Comparison of ENCODE assay signal across 10 cellular contexts in genomic region chr5:67006152-67006848, GRCh38.
DNase-seq lines count a peak whose midpoint lies in the region; ATAC-seq and TF ChIP-seq lines count a peak whose summit lies in the region.
"Had no signal": no experiment of that assay in that cellular context is flagged by ENCODE, and none has a peak within 500 bp of the region (broad histone marks: within the 10 kb centered on the region; RNA-seq: fewer than 3 reads in every experiment).

No MANE protein-coding gene starts in this region.

- H3K27ac Mint-ChIP-seq in CD8-positive, alpha-beta T cell = peak overlapping the region; percentile 98

- TF ChIP-seq CTCF in CD8-positive, alpha-beta T cell (IDR thresholded peaks at IDR 0.05) = no peak
- TF ChIP-seq CTCF in Loucy (conservative IDR thresholded peaks at IDR 0.05; ENCODE audit: low read length) (no peak), ovary (IDR thresholded peaks at IDR 0.05) (no peak), WERI-Rb-1 (IDR thresholded peaks at IDR 0.05; ENCODE audit: low read depth, low read length) (no peak)

- no peaks in the 10 kb centered on the region for H3K9me2 ChIP-seq in Loucy (replicated peaks; ENCODE audit: low read depth, low read length)

- H3K36me3 Mint-ChIP-seq in CD8-positive, alpha-beta T cell = no peaks in the 10 kb centered on the region

- H3K9me3 Mint-ChIP-seq in CD8-positive, alpha-beta T cell = no peaks in the 10 kb centered on the region

- H3K9me3 ChIP-seq in CD8-positive, alpha-beta T cell (ENCODE audit: low read length) = no peaks in the 10 kb centered on the region
- no peaks in the 10 kb centered on the region for H3K9me3 ChIP-seq in Loucy (ENCODE audit: insufficient read depth, low read depth, low read length)
- no peaks in the 10 kb centered on the region for H3K9me3 ChIP-seq in endocrine pancreas (ENCODE audit: control insufficient read depth, low read length)
- no peaks in the 10 kb centered on the region for H3K9me3 ChIP-seq in ovary
- no peaks in the 10 kb centered on the region for H3K9me3 ChIP-seq in WERI-Rb-1 (ENCODE audit: severe bottlenecking)

- peak overlapping the region; percentile 95 for H3K4me2 ChIP-seq in Loucy (ENCODE audit: low read depth, low read length, poor library complexity, severe bottlenecking)

- POLR2A ChIA-PET in CD8-positive, alpha-beta T cell (lab: Charles Lee) = interaction anchor here (1.8 to 2.2 kb wide), 3 partner anchors 9 to 16 kb away, joined by 4 to 9 read pairs (median 5); no protein-coding TSS in a partner anchor

- ATAC-seq in CD8-positive, alpha-beta T cell = no peak
- ATAC-seq in GM21526 (IDR thresholded peaks at IDR 0.05; ENCODE audit: low FRiP score, unreplicated experiment) = no peak

- peaks cover 66% of the 10 kb centered on the region for H3K4me1 Mint-ChIP-seq in CD8-positive, alpha-beta T cell (ENCODE audit: low read depth)

- peaks cover 36% of the 10 kb centered on the region for H3K4me1 ChIP-seq in CD8-positive, alpha-beta T cell (ENCODE audit: insufficient read depth, low read length)
- H3K4me1 ChIP-seq in Loucy (ENCODE audit: insufficient read depth, low read length, poor library complexity, severe bottlenecking) (peaks cover 80% of the 10 kb centered on the region), endocrine pancreas (ENCODE audit: control insufficient read depth, insufficient read depth, low read length) (peaks cover 7% of the 10 kb centered on the region), ovary (ENCODE audit: insufficient read depth) (peaks cover 8% of the 10 kb centered on the region)

- no peak overlapping the region for H3K27ac ChIP-seq in CD8-positive, alpha-beta T cell (ENCODE audit: low read depth, low read length)
- H3K27ac ChIP-seq in ovary (no peak overlapping the region), WERI-Rb-1 (no peak overlapping the region)

- H3K4me3 ChIP-seq in CD8-positive, alpha-beta T cell (ENCODE audit: low read depth, low read length) = peak overlapping the region; percentile 85
- H3K4me3 ChIP-seq in Loucy (ENCODE audit: low read length, poor library complexity, severe bottlenecking) = peak overlapping the region; percentile 88
- H3K4me3 ChIP-seq in endocrine pancreas (ENCODE audit: control insufficient read depth, insufficient read depth, low read length) = peak overlapping the region; percentile 100
- H3K4me3 ChIP-seq in ovary = peak overlapping the region; percentile 61
- H3K4me3 ChIP-seq in WERI-Rb-1 (ENCODE audit: low read depth, low read length) = no peak overlapping the region

- no peak for DNase-seq in CD8-positive, alpha-beta T cell
- DNase-seq in ovary (no peak), WERI-Rb-1 (no peak), cerebellum (ENCODE audit: low spot score) (no peak), DMS153 (lab: John Stamatoyannopoulos, UW) (no peak)
- DNase-seq: activated CD4-positive, alpha-beta T cell treated with anti-CD3 and anti-CD28 coated beads, Interleukin-2, amount 50 U/mL, for 48 hours; NCI-H1694 treated with DMSO at 0.1 percent for 48 hours had no signal

- intact Hi-C loops in CD8-positive, alpha-beta T cell (cut with DNase I, micrococcal nuclease) = loop anchor here (5.0 to 10.0 kb wide), 4 partner anchors 151 to 1249 kb away; partner anchors contain the start of gene SREK1 (in 1 of the 2)
- intact Hi-C loops in ovary (cut with DNase I) = no loop called here

- no peak for TF ChIP-seq EP300 in ovary (IDR thresholded peaks at IDR 0.05)

- peaks cover 4% of the 10 kb centered on the region for H4K20me1 ChIP-seq in Loucy (ENCODE audit: insufficient read depth, low read length, poor library complexity, severe bottlenecking)

- TF ChIP-seq POLR2A in ovary (IDR thresholded peaks at IDR 0.05) = no peak

- peak overlapping the region; percentile 97 for H3K9ac ChIP-seq in Loucy (ENCODE audit: low read depth, low read length, poor library complexity, severe bottlenecking)
- H3K9ac ChIP-seq in endocrine pancreas (ENCODE audit: control insufficient read depth, insufficient read depth, low read length) = peak overlapping the region; percentile 70

- 74 to 88% (median 85%) methylated on average over 5 of the region's 5 CpGs for WGBS in ovary, 3 donors

- no peaks in the 10 kb centered on the region for H3K27me3 ChIP-seq in CD8-positive, alpha-beta T cell (ENCODE audit: insufficient read depth, low read length)
- H3K27me3 ChIP-seq in Loucy (ENCODE audit: insufficient read depth, low read length, poor library complexity, severe bottlenecking) = no peaks in the 10 kb centered on the region
- no peaks in the 10 kb centered on the region for H3K27me3 ChIP-seq in endocrine pancreas (ENCODE audit: control insufficient read depth, insufficient read depth, low read length)
- no peaks in the 10 kb centered on the region for H3K27me3 ChIP-seq in ovary
- no peaks in the 10 kb centered on the region for H3K27me3 ChIP-seq in WERI-Rb-1 (ENCODE audit: insufficient read depth, low read depth, severe bottlenecking)

- no peaks in the 10 kb centered on the region; the same call in 1 of the 2 replicates for H3F3A ChIP-seq in Loucy (ENCODE audit: low read depth)

- no peaks in the 10 kb centered on the region for H3K36me3 ChIP-seq in CD8-positive, alpha-beta T cell (ENCODE audit: insufficient read depth, low read length)
- H3K36me3 ChIP-seq in Loucy (ENCODE audit: insufficient read depth, low read length) = no peaks in the 10 kb centered on the region
- H3K36me3 ChIP-seq in endocrine pancreas (ENCODE audit: control insufficient read depth, insufficient read depth, low read length) = no peaks in the 10 kb centered on the region
- no peaks in the 10 kb centered on the region for H3K36me3 ChIP-seq in ovary
- H3K36me3 ChIP-seq in WERI-Rb-1 = no peaks in the 10 kb centered on the region

- CTCF ChIA-PET in CD8-positive, alpha-beta T cell (lab: Charles Lee) = interaction anchor here (0.8 to 2.1 kb wide), 5 partner anchors 13 to 216 kb away, joined by 3 to 6 read pairs (median 5); no protein-coding TSS in a partner anchor

- H2AFZ ChIP-seq in Loucy (ENCODE audit: low read length) = no peak overlapping the region

- H3K79me2 ChIP-seq in Loucy (ENCODE audit: insufficient read depth, low read length) = peaks cover 66% of the 10 kb centered on the region

- H3K4me3 Mint-ChIP-seq in CD8-positive, alpha-beta T cell = peak overlapping the region; percentile 95

- no peaks in the 10 kb centered on the region for H3K27me3 Mint-ChIP-seq in CD8-positive, alpha-beta T cell (ENCODE audit: low read depth)

Comparison
In these comparisons a context has a peak if more than half of its experiments do, and no peak if none do; other contexts are left out.
1. intact Hi-C loops: an anchor here in CD8-positive, alpha-beta T cell (5.0 to 10.0 kb wide); none called in ovary.